ENCODE assay signal across 1 cellular context in genomic region chr6:31792741-31793140, GRCh38.
TF ChIP-seq lines count a peak whose summit lies in the region.

No MANE protein-coding gene starts in this region.

TF ChIP-seq in K562, 482 proteins besides CTCF, POLR2A, EP300 and RAD21 (continues in another document):
- TF ChIP-seq SUPT5H (IDR thresholded peaks at IDR 0.05) (no peak), PATZ1 (CRISPR knock-in tag; IDR thresholded peaks at IDR 0.05; ENCODE audit: borderline replicate concordance) (no peak), NCOR1 (IDR thresholded peaks at IDR 0.05) (no peak), GMEB1 (CRISPR knock-in tag; IDR thresholded peaks at IDR 0.05) (no peak), CHD2 (IDR thresholded peaks at IDR 0.05; ENCODE audit: low read depth, low read length) (no peak), CHD4 (IDR thresholded peaks at IDR 0.05; ENCODE audit: insufficient read depth, insufficient replicate concordance, low read depth, low read length, poor library complexity, severe bottlenecking) (no peak), SOX6 (IDR thresholded peaks at IDR 0.05) (no peak), ZBTB17 (CRISPR knock-in tag; IDR thresholded peaks at IDR 0.05) (no peak), ZNF445 (CRISPR knock-in tag; IDR thresholded peaks at IDR 0.05; ENCODE audit: low read depth) (no peak), RCOR1 (IDR thresholded peaks at IDR 0.05; ENCODE audit: borderline replicate concordance in 1 of 2, low read depth in 2 of 2, low read length in 2 of 2) (no peak), FOXP4 (CRISPR knock-in tag; IDR thresholded peaks at IDR 0.05; ENCODE audit: borderline replicate concordance) (peak; percentile 28; the same call in 1 of the 2 replicates), PREB (CRISPR knock-in tag; IDR thresholded peaks at IDR 0.05) (no peak), RBM14 (IDR thresholded peaks at IDR 0.05; ENCODE audit: borderline replicate concordance, insufficient read depth, low read depth, low read length) (0 out of 2 replicates have a peak, but pooled peaks have one; percentile 39), ELF4 (CRISPR knock-in tag; IDR thresholded peaks at IDR 0.05) (no peak), IRF1 (CRISPR knock-in tag; IDR thresholded peaks at IDR 0.05; ENCODE audit: borderline replicate concordance) (no peak), ZBTB26 (CRISPR knock-in tag; IDR thresholded peaks at IDR 0.05) (no peak), ZC3H8 (IDR thresholded peaks at IDR 0.05) (no peak), E2F4 (CRISPR knock-in tag; IDR thresholded peaks at IDR 0.05; ENCODE audit: low read depth) (no peak), FOS (IDR thresholded peaks at IDR 0.05; ENCODE audit: extremely low read depth, insufficient read length) (no peak), ZC3H4 (CRISPR knock-in tag; IDR thresholded peaks at IDR 0.05; ENCODE audit: borderline replicate concordance) (no peak), ZKSCAN3 (CRISPR knock-in tag; IDR thresholded peaks at IDR 0.05) (no peak), ZNF165 (CRISPR knock-in tag; IDR thresholded peaks at IDR 0.05; ENCODE audit: borderline replicate concordance) (no peak), ADNP (tag; IDR thresholded peaks at IDR 0.05) (no peak), FOSL1 (tag; conservative IDR thresholded peaks at IDR 0.05) (peak; percentile 57; the same call in 1 of the 2 replicates), FOXK1 (CRISPR knock-in tag; IDR thresholded peaks at IDR 0.05; ENCODE audit: borderline replicate concordance) (0 out of 2 replicates have a peak, but pooled peaks have one; percentile 27), ARID2 (IDR thresholded peaks at IDR 0.05) (no peak), NFIC (IDR thresholded peaks at IDR 0.05) (no peak), CCNT2 (IDR thresholded peaks at IDR 0.05; ENCODE audit: borderline replicate concordance, extremely low read depth, insufficient read length, low read depth, low read length) (no peak), SNRNP70 (optimal IDR thresholded peaks at IDR 0.05; ENCODE audit: low read depth, low read length) (no peak), CBX3 (IDR thresholded peaks at IDR 0.05; ENCODE audit: borderline replicate concordance in 1 of 2, low read length in 2 of 2) (no peak), ZNF586 (CRISPR knock-in tag; conservative IDR thresholded peaks at IDR 0.05) (no peak), TRIM24 (IDR thresholded peaks at IDR 0.05) (no peak), NKRF (IDR thresholded peaks at IDR 0.05; ENCODE audit: borderline replicate concordance) (no peak), TCF7L2 (IDR thresholded peaks at IDR 0.05; ENCODE audit: low read depth, low read length) (no peak), ZNF23 (CRISPR knock-in tag; IDR thresholded peaks at IDR 0.05) (no peak), NFXL1 (CRISPR knock-in tag; IDR thresholded peaks at IDR 0.05) (no peak), ZNF740 (CRISPR knock-in tag; IDR thresholded peaks at IDR 0.05) (no peak), ZNF740 (tag; IDR thresholded peaks at IDR 0.05) (no peak), ATF3 (IDR thresholded peaks at IDR 0.05) (no peak), ATF3 (CRISPR knock-in tag; conservative IDR thresholded peaks at IDR 0.05) (no peak), NR3C1 (CRISPR knock-in tag; IDR thresholded peaks at IDR 0.05) (no peak), RBM25 (IDR thresholded peaks at IDR 0.05; ENCODE audit: low read depth, low read length, severe bottlenecking) (no peak), U2AF2 (optimal IDR thresholded peaks at IDR 0.05; ENCODE audit: low read depth, low read length) (no peak), RBFOX2 (IDR thresholded peaks at IDR 0.05; ENCODE audit: low read depth, low read length) (peak; percentile 41), GTF2F1 (IDR thresholded peaks at IDR 0.05; ENCODE audit: low read depth, low read length) (no peak), TSHZ1 (CRISPR knock-in tag; IDR thresholded peaks at IDR 0.05) (no peak)
